39 cellular contexts compared by ENCODE assay signal in genomic region chr15:62708470-62708869, GRCh38.
"Had no signal": no experiment of that assay in that cellular context is flagged by ENCODE, and none has a peak within 500 bp of the region (broad histone marks: within the 10 kb centered on the region; RNA-seq: fewer than 3 reads in every experiment).

No MANE protein-coding gene starts in this region.

- H3K4me3 Mint-ChIP-seq: activated naive CD4-positive, alpha-beta T cell treated with anti-CD3 and anti-CD28 coated beads for 36 hours; activated naive CD4-positive, alpha-beta T cell treated with anti-CD3 and anti-CD28 coated beads, Interleukin-2, amount 10 ng/mL, durations not matched to agents 7 days and 5 days; activated naive CD4-positive, alpha-beta T cell treated with anti-CD3 and anti-CD28 coated beads, Interleukin-2, amount 50 U/mL, for 24 hours; activated naive CD8-positive, alpha-beta T cell; activated naive CD8-positive, alpha-beta T cell treated with anti-CD3 and anti-CD28 coated beads for 36 hours; activated naive CD8-positive, alpha-beta T cell treated with anti-CD3 and anti-CD28 coated beads, Interleukin-2, amount 10 ng/mL, durations not matched to agents 7 days and 5 days; activated naive CD8-positive, alpha-beta T cell treated with anti-CD3 and anti-CD28 coated beads, Interleukin-2, amount 50 U/mL, for 24 hours; activated T-cell treated with anti-CD3 and anti-CD28 coated beads, Interleukin-2, amount 50 U/mL, for 24 hours; activated T-cell treated with anti-CD3 and anti-CD28 coated beads, Interleukin-2, amount 50 U/mL, for 4 hours; activated T-cell treated with anti-CD3 and anti-CD28 coated beads, Interleukin-2, amount 50 U/mL, for 72 hours; activated T-helper 1 cell treated with anti-CD3 and anti-CD28 coated beads, Interleukin-12 subunit alpha, Interleukin-12 subunit beta, Interleukin-2, Interleukin-4 antibody, amounts not matched to agents 30 ng/mL and 10 ng/mL and 1 ng/mL, durations not matched to agents 14 hours and 24 hours and 36 hours; activated T-helper 17 cell treated with anti-CD3 and anti-CD28 coated beads, Interleukin-2, amount 50 U/mL, for 72 hours; brain; central memory CD8-positive, alpha-beta T cell had no signal

- H3K4me1 ChIP-seq: adrenal gland, ascending aorta, body of pancreas, breast epithelium had no signal

- H3K4me1 Mint-ChIP-seq: activated naive CD4-positive, alpha-beta T cell treated with anti-CD3 and anti-CD28 coated beads, Interleukin-2, amount 10 ng/mL, durations not matched to agents 7 days and 5 days; activated naive CD4-positive, alpha-beta T cell treated with anti-CD3 and anti-CD28 coated beads, Interleukin-2, amount 50 U/mL, for 24 hours; activated naive CD8-positive, alpha-beta T cell treated with anti-CD3 and anti-CD28 coated beads, Interleukin-2, amount 10 ng/mL, durations not matched to agents 7 days and 5 days; brain; central memory CD8-positive, alpha-beta T cell had no signal

- DNase-seq: activated effector memory CD4-positive, alpha-beta T cell treated with anti-CD3 and anti-CD28 coated beads, Interleukin-2, amount 50 U/mL, for 16 hours; activated effector memory CD4-positive, alpha-beta T cell treated with Interleukin-2 at 50 U/mL for 16 hours; activated gamma-delta T cell; activated gamma-delta T cell treated with Interleukin-2 at 50 U/mL for 16 hours; activated naive CD4-positive, alpha-beta T cell; activated naive CD4-positive, alpha-beta T cell treated with anti-CD3 and anti-CD28 coated beads for 36 hours; activated naive CD4-positive, alpha-beta T cell treated with anti-CD3 and anti-CD28 coated beads, Interleukin-2, amount 10 ng/mL, durations not matched to agents 7 days and 5 days; activated naive CD4-positive, alpha-beta T cell treated with anti-CD3 and anti-CD28 coated beads, Interleukin-2, amount 50 U/mL, for 16 hours; activated naive CD4-positive, alpha-beta T cell treated with Interleukin-2 at 50 U/mL for 16 hours; activated naive CD8-positive, alpha-beta T cell treated with anti-CD3 and anti-CD28 coated beads for 36 hours; activated naive CD8-positive, alpha-beta T cell treated with anti-CD3 and anti-CD28 coated beads, Interleukin-2, amount 10 ng/mL, durations not matched to agents 7 days and 5 days; activated naive CD8-positive, alpha-beta T cell treated with anti-CD3 and anti-CD28 coated beads, Interleukin-2, amount 50 U/mL, for 24 hours; activated T-cell treated with anti-CD3 and anti-CD28 coated beads for 4 hours; activated T-cell treated with anti-CD3 and anti-CD28 coated beads, Interleukin-2, amount 50 U/mL, for 1 hour; activated T-cell treated with anti-CD3 and anti-CD28 coated beads, Interleukin-2, amount 50 U/mL, for 24 hours; activated T-cell treated with anti-CD3 and anti-CD28 coated beads, Interleukin-2, amount 50 U/mL, for 4 hours; activated T-cell treated with anti-CD3 and anti-CD28 coated beads, Interleukin-2, amount 50 U/mL, for 48 hours; activated T-cell treated with anti-CD3 and anti-CD28 coated beads, Interleukin-2, amount 50 U/mL, for 72 hours; adrenal gland; amniotic stem cell; amygdala; anterior cingulate cortex; aorta; body of pancreas; brain microvascular endothelial cell; caudate nucleus; central memory CD4-positive, alpha-beta T cell; cerebellar nuclear complex had no signal

- H3K27me3 ChIP-seq: adrenal gland, ascending aorta, body of pancreas, brain microvascular endothelial cell, breast epithelium, cardiac muscle cell had no signal

- H3K9me3 Mint-ChIP-seq: activated naive CD4-positive, alpha-beta T cell treated with anti-CD3 and anti-CD28 coated beads for 36 hours; activated naive CD4-positive, alpha-beta T cell treated with anti-CD3 and anti-CD28 coated beads, Interleukin-2, amount 10 ng/mL, durations not matched to agents 7 days and 5 days; activated naive CD4-positive, alpha-beta T cell treated with anti-CD3 and anti-CD28 coated beads, Interleukin-2, amount 50 U/mL, for 24 hours; activated naive CD4-positive, alpha-beta T cell treated with anti-CD3 and anti-CD28 coated beads, Interleukin-2, amount 50 U/mL, for 72 hours; activated naive CD8-positive, alpha-beta T cell treated with anti-CD3 and anti-CD28 coated beads for 36 hours; activated naive CD8-positive, alpha-beta T cell treated with anti-CD3 and anti-CD28 coated beads, Interleukin-2, amount 10 ng/mL, durations not matched to agents 7 days and 5 days; activated naive CD8-positive, alpha-beta T cell treated with anti-CD3 and anti-CD28 coated beads, Interleukin-2, amount 50 U/mL, for 24 hours; activated T-cell treated with anti-CD3 and anti-CD28 coated beads, Interleukin-2, amount 50 U/mL, for 24 hours; activated T-cell treated with anti-CD3 and anti-CD28 coated beads, Interleukin-2, amount 50 U/mL, for 4 hours; activated T-cell treated with anti-CD3 and anti-CD28 coated beads, Interleukin-2, amount 50 U/mL, for 72 hours; activated T-helper 17 cell treated with anti-CD3 and anti-CD28 coated beads, Interleukin-2, amount 50 U/mL, for 72 hours; activated T-helper 2 cell treated with anti-CD3 and anti-CD28 coated beads, Interferon-gamma antibody, Interleukin-2, Interleukin-4, amounts not matched to agents 10 μg/mL and 5 μg/mL and 100 μg/mL, durations not matched to agents 14 hours and 24 hours and 36 hours; brain; central memory CD8-positive, alpha-beta T cell had no signal

- H3K9me3 ChIP-seq: adrenal gland, ascending aorta, body of pancreas, breast epithelium had no signal

- H3K27me3 Mint-ChIP-seq: activated naive CD4-positive, alpha-beta T cell treated with anti-CD3 and anti-CD28 coated beads, Interleukin-2, amount 10 ng/mL, durations not matched to agents 7 days and 5 days; activated naive CD4-positive, alpha-beta T cell treated with anti-CD3 and anti-CD28 coated beads, Interleukin-2, amount 50 U/mL, for 24 hours; activated naive CD8-positive, alpha-beta T cell; activated naive CD8-positive, alpha-beta T cell treated with anti-CD3 and anti-CD28 coated beads for 36 hours; activated naive CD8-positive, alpha-beta T cell treated with anti-CD3 and anti-CD28 coated beads, Interleukin-2, amount 50 U/mL, for 24 hours; brain had no signal

- H3K4me3 ChIP-seq: adrenal gland, ascending aorta, body of pancreas, breast epithelium, cardiac muscle cell had no signal

- H3K36me3 ChIP-seq: brain microvascular endothelial cell, breast epithelium, cardiac muscle cell had no signal

- ATAC-seq: activated naive CD4-positive, alpha-beta T cell treated with anti-CD3 and anti-CD28 coated beads, Interleukin-2, amount 50 U/mL, for 72 hours; activated naive CD8-positive, alpha-beta T cell treated with anti-CD3 and anti-CD28 coated beads, Interleukin-2, amount 50 U/mL, for 24 hours; activated T-cell treated with anti-CD3 and anti-CD28 coated beads, Interleukin-2, amount 50 U/mL, for 4 hours; activated T-cell treated with anti-CD3 and anti-CD28 coated beads, Interleukin-2, amount 50 U/mL, for 72 hours; activated T-helper 17 cell treated with anti-CD3 and anti-CD28 coated beads, Interleukin-2, amount 50 U/mL, for 72 hours; body of pancreas had no signal

- H3K27ac Mint-ChIP-seq: activated naive CD4-positive, alpha-beta T cell treated with anti-CD3 and anti-CD28 coated beads for 36 hours; activated naive CD4-positive, alpha-beta T cell treated with anti-CD3 and anti-CD28 coated beads, Interleukin-2, amount 10 ng/mL, durations not matched to agents 7 days and 5 days; activated naive CD4-positive, alpha-beta T cell treated with anti-CD3 and anti-CD28 coated beads, Interleukin-2, amount 50 U/mL, for 24 hours; activated naive CD4-positive, alpha-beta T cell treated with anti-CD3 and anti-CD28 coated beads, Interleukin-2, amount 50 U/mL, for 72 hours; activated naive CD8-positive, alpha-beta T cell; activated naive CD8-positive, alpha-beta T cell treated with anti-CD3 and anti-CD28 coated beads for 36 hours; activated naive CD8-positive, alpha-beta T cell treated with anti-CD3 and anti-CD28 coated beads, Interleukin-2, amount 10 ng/mL, durations not matched to agents 7 days and 5 days; activated naive CD8-positive, alpha-beta T cell treated with anti-CD3 and anti-CD28 coated beads, Interleukin-2, amount 50 U/mL, for 24 hours; activated T-cell treated with anti-CD3 and anti-CD28 coated beads, Interleukin-2, amount 50 U/mL, for 24 hours; activated T-cell treated with anti-CD3 and anti-CD28 coated beads, Interleukin-2, amount 50 U/mL, for 72 hours; activated T-helper 1 cell treated with anti-CD3 and anti-CD28 coated beads, Interleukin-12 subunit alpha, Interleukin-12 subunit beta, Interleukin-2, Interleukin-4 antibody, amounts not matched to agents 30 ng/mL and 10 ng/mL and 1 ng/mL, durations not matched to agents 14 hours and 24 hours and 36 hours; activated T-helper 17 cell treated with anti-CD3 and anti-CD28 coated beads, Interleukin-2, amount 50 U/mL, for 72 hours; activated T-helper 2 cell treated with anti-CD3 and anti-CD28 coated beads, Interferon-gamma antibody, Interleukin-2, Interleukin-4, amounts not matched to agents 10 μg/mL and 5 μg/mL and 100 μg/mL, durations not matched to agents 14 hours and 24 hours and 36 hours; brain had no signal

- H3K27ac ChIP-seq: adrenal gland, ascending aorta, body of pancreas, brain microvascular endothelial cell, breast epithelium, cardiac muscle cell had no signal

- H3K36me3 Mint-ChIP-seq: activated naive CD4-positive, alpha-beta T cell treated with anti-CD3 and anti-CD28 coated beads, Interleukin-2, amount 10 ng/mL, durations not matched to agents 7 days and 5 days; activated naive CD4-positive, alpha-beta T cell treated with anti-CD3 and anti-CD28 coated beads, Interleukin-2, amount 50 U/mL, for 24 hours; activated naive CD4-positive, alpha-beta T cell treated with anti-CD3 and anti-CD28 coated beads, Interleukin-2, amount 50 U/mL, for 72 hours; activated naive CD8-positive, alpha-beta T cell; activated naive CD8-positive, alpha-beta T cell treated with anti-CD3 and anti-CD28 coated beads, Interleukin-2, amount 10 ng/mL, durations not matched to agents 7 days and 5 days had no signal
